28 cellular contexts compared by ENCODE assay signal in genomic region chr7:28722684-28723083, GRCh38.
DNase-seq lines count a peak whose midpoint lies in the region; ATAC-seq and TF ChIP-seq lines count a peak whose summit lies in the region.
"Had no signal": no experiment of that assay in that cellular context is flagged by ENCODE, and none has a peak within 500 bp of the region (broad histone marks: within the 10 kb centered on the region; RNA-seq: fewer than 3 reads in every experiment).

No MANE protein-coding gene starts in this region.

- H3K4me3 Mint-ChIP-seq in GM23338 = no peak overlapping the region
- H3K4me3 Mint-ChIP-seq: activated naive CD4-positive, alpha-beta T cell treated with anti-CD3 and anti-CD28 coated beads, Interleukin-2, amount 10 ng/mL, durations not matched to agents 7 days and 5 days; CD14-positive monocyte; effector memory CD8-positive, alpha-beta T cell; HFFc6; nephron had no signal

- no peaks in the 10 kb centered on the region for H3K27me3 Mint-ChIP-seq in GM23338 (ENCODE audit: insufficient read depth, low read depth, poor library complexity)
- H3K27me3 Mint-ChIP-seq: activated naive CD4-positive, alpha-beta T cell treated with anti-CD3 and anti-CD28 coated beads, Interleukin-2, amount 10 ng/mL, durations not matched to agents 7 days and 5 days had no signal

- no peak overlapping the region for H3K4me2 ChIP-seq in GM23338
- H3K4me2 ChIP-seq in neural cell (ENCODE audit: low read length) = no peak overlapping the region

- no peaks in the 10 kb centered on the region for H3K27me3 ChIP-seq in GM23338 (ENCODE audit: insufficient read depth)
- no peaks in the 10 kb centered on the region for H3K27me3 ChIP-seq in neural cell (ENCODE audit: insufficient read depth, low read depth, low read length)
- H3K27me3 ChIP-seq: colonic mucosa, right atrium auricular region, spleen, upper lobe of right lung had no signal

- no peaks in the 10 kb centered on the region for H3K36me3 ChIP-seq in GM23338 (ENCODE audit: insufficient read depth)
- no peaks in the 10 kb centered on the region for H3K36me3 ChIP-seq in neural cell (ENCODE audit: insufficient read depth, low read length)
- H3K36me3 ChIP-seq: colonic mucosa had no signal

- 0 out of 2 replicates have a peak overlapping the region, but pooled peaks have one; percentile 49 for H2AFZ ChIP-seq in GM23338
- H2AFZ ChIP-seq in neural cell (ENCODE audit: low read depth, low read length) = no peak overlapping the region

- no peak overlapping the region for H3K4me3 ChIP-seq in GM23338
- H3K4me3 ChIP-seq in neural cell (ENCODE audit: low read length) = no peak overlapping the region
- H3K4me3 ChIP-seq: colonic mucosa, right atrium auricular region, SK-N-MC, spleen, upper lobe of right lung had no signal

- no peaks in the 10 kb centered on the region for H3K9me3 Mint-ChIP-seq in GM23338
- H3K9me3 Mint-ChIP-seq: activated naive CD4-positive, alpha-beta T cell treated with anti-CD3 and anti-CD28 coated beads, Interleukin-2, amount 10 ng/mL, durations not matched to agents 7 days and 5 days; effector memory CD8-positive, alpha-beta T cell; HFFc6; nephron had no signal

- no peaks in the 10 kb centered on the region for H4K20me1 ChIP-seq in GM23338 (replicated peaks; ENCODE audit: insufficient read depth)
- no peaks in the 10 kb centered on the region for H4K20me1 ChIP-seq in neural cell (ENCODE audit: insufficient read depth)

- no peaks in the 10 kb centered on the region for H3K9me3 ChIP-seq in neural cell (ENCODE audit: low read length)
- H3K9me3 ChIP-seq: colonic mucosa, right atrium auricular region, spleen, upper lobe of right lung had no signal

- H3K9ac ChIP-seq in neural cell (ENCODE audit: low read length) = no peak overlapping the region

- peaks cover 2% of the 10 kb centered on the region; the same call in 2 of the 3 replicates for H3K4me1 Mint-ChIP-seq in GM23338

- peak; percentile 11 for TF ChIP-seq RAD21 in neural cell (conservative IDR thresholded peaks at IDR 0.05)

- no peaks in the 10 kb centered on the region for H3F3A ChIP-seq in GM23338 (replicated peaks; ENCODE audit: low read depth)
- peaks cover 4% of the 10 kb centered on the region for H3F3A ChIP-seq in neural cell (ENCODE audit: insufficient read depth, low read length, poor library complexity, severe bottlenecking)

- ATAC-seq in GM23338 (no peak), HG03280 (IDR thresholded peaks at IDR 0.05; ENCODE audit: unreplicated experiment) (no peak)
- ATAC-seq: effector memory CD8-positive, alpha-beta T cell; upper lobe of right lung had no signal

- no peak overlapping the region for H3K27ac ChIP-seq in GM23338 (ENCODE audit: low read depth)
- no peak overlapping the region for H3K27ac ChIP-seq in neural cell (ENCODE audit: low read length)
- H3K27ac ChIP-seq: colonic mucosa, HL-60, right atrium auricular region, RWPE1, SK-N-MC, spleen, upper lobe of right lung had no signal

- H3K9me2 ChIP-seq in GM23338 (ENCODE audit: insufficient read depth) (no peaks in the 10 kb centered on the region), neural cell (ENCODE audit: insufficient read depth, low read length) (no peaks in the 10 kb centered on the region)

- no peaks in the 10 kb centered on the region for H3K4me1 ChIP-seq in GM23338 (ENCODE audit: insufficient read depth)
- H3K4me1 ChIP-seq: colonic mucosa had no signal

- TF ChIP-seq EP300 in neural cell (conservative IDR thresholded peaks at IDR 0.05; ENCODE audit: poor library complexity, severe bottlenecking) = peak; percentile 26

- no peak for TF ChIP-seq CTCF in GM23338 (conservative IDR thresholded peaks at IDR 0.05; ENCODE audit: low read depth in 2 of 2)
- TF ChIP-seq CTCF in neural cell (IDR thresholded peaks at IDR 0.05; ENCODE audit: poor library complexity, severe bottlenecking) = no peak

- H3K27ac Mint-ChIP-seq in GM23338 = no peak overlapping the region
- H3K27ac Mint-ChIP-seq: activated naive CD4-positive, alpha-beta T cell treated with anti-CD3 and anti-CD28 coated beads, Interleukin-2, amount 10 ng/mL, durations not matched to agents 7 days and 5 days; CD14-positive monocyte; effector memory CD8-positive, alpha-beta T cell; HFFc6 had no signal

- DNase-seq in GM23338 (ENCODE audit: low spot score) (no peak), NCI-H1436 (lab: John Stamatoyannopoulos, UW) (peak; percentile 75), NCI-H748 treated with DMSO at 0.1 percent for 48 hours (lab: John Stamatoyannopoulos, UW) (peak; percentile 94), RKO (ENCODE audit: low spot score) (no peak)
- DNase-seq in activated naive CD4-positive, alpha-beta T cell treated with Interleukin-2 at 50 U/mL for 16 hours = no peak
- DNase-seq: activated CD4-positive, alpha-beta T cell treated with anti-CD3 and anti-CD28 coated beads, Interleukin-2, amount 50 U/mL, for 4 hours; activated CD4-positive, CD25-positive, alpha-beta regulatory T cell; activated naive CD4-positive, alpha-beta T cell treated with anti-CD3 and anti-CD28 coated beads, Interleukin-2, amount 10 ng/mL, durations not matched to agents 7 days and 5 days; colonic mucosa; effector memory CD8-positive, alpha-beta T cell; erythroblast; HFFc6; Karpas-422; kidney glomerular epithelial cell; mammary epithelial cell; NCI-H2029 treated with DMSO at 0.1 percent for 48 hours; NCI-H526; spleen; stimulated activated CD4-positive, alpha-beta T cell treated with anti-CD3 and anti-CD28 coated beads, Interleukin-2, amount 100 ng/mL, for 48 hours; upper lobe of right lung had no signal

- H3K79me2 ChIP-seq in GM23338 (replicated peaks; ENCODE audit: insufficient read depth) = no peaks in the 10 kb centered on the region
- H3K79me2 ChIP-seq in neural cell (replicated peaks; ENCODE audit: insufficient read depth, low read length) = no peaks in the 10 kb centered on the region

- no peaks in the 10 kb centered on the region for H3K36me3 Mint-ChIP-seq in GM23338 (ENCODE audit: low read depth)
- H3K36me3 Mint-ChIP-seq: activated naive CD4-positive, alpha-beta T cell treated with anti-CD3 and anti-CD28 coated beads, Interleukin-2, amount 10 ng/mL, durations not matched to agents 7 days and 5 days had no signal

TF ChIP-seq in GM23338, 12 proteins besides CTCF, POLR2A, EP300 and RAD21:
- no peak for TF ChIP-seq POLR2AphosphoS5 (IDR thresholded peaks at IDR 0.05; ENCODE audit: low read depth)

TF ChIP-seq in neural cell, 6 proteins besides CTCF, POLR2A, EP300 and RAD21:
- TF ChIP-seq MXI1 (conservative IDR thresholded peaks at IDR 0.05; ENCODE audit: poor library complexity, severe bottlenecking) (no peak), POLR2AphosphoS5 (IDR thresholded peaks at IDR 0.05) (peak; percentile 96)

Comparison
In these comparisons a context has a peak if more than half of its experiments do, and no peak if none do; other contexts are left out.
1. DNase-seq: peak in NCI-H1436 (single experiment) and NCI-H748 treated with DMSO at 0.1 percent for 48 hours (single experiment); none in GM23338 (single experiment), RKO (single experiment) and activated naive CD4-positive, alpha-beta T cell treated with Interleukin-2 at 50 U/mL for 16 hours (single experiment).